In genomic region chr18:48902023-48902855, GRCh38 we compare ENCODE assay signal across 1 cellular context.
TF ChIP-seq lines count a peak whose summit lies in the region.

No MANE protein-coding gene starts in this region.

TF ChIP-seq in HEK293, 187 proteins besides CTCF, POLR2A, EP300 and RAD21 (continued from another document and continues in another):
- peak; percentile 90 for TF ChIP-seq KLF16 (tag by site-specific recombination; IDR thresholded peaks at IDR 0.05)
- TF ChIP-seq ZNF112 (tag by site-specific recombination; IDR thresholded peaks at IDR 0.05) = peak; percentile 35; the same call in 1 of the 2 replicates
- TF ChIP-seq ZBTB8A (tag by site-specific recombination; IDR thresholded peaks at IDR 0.05) = peak; percentile 99
- no peak for TF ChIP-seq REPIN1 (tag by site-specific recombination; IDR thresholded peaks at IDR 0.05; ENCODE audit: low read depth)
- TF ChIP-seq, protein P1, sequence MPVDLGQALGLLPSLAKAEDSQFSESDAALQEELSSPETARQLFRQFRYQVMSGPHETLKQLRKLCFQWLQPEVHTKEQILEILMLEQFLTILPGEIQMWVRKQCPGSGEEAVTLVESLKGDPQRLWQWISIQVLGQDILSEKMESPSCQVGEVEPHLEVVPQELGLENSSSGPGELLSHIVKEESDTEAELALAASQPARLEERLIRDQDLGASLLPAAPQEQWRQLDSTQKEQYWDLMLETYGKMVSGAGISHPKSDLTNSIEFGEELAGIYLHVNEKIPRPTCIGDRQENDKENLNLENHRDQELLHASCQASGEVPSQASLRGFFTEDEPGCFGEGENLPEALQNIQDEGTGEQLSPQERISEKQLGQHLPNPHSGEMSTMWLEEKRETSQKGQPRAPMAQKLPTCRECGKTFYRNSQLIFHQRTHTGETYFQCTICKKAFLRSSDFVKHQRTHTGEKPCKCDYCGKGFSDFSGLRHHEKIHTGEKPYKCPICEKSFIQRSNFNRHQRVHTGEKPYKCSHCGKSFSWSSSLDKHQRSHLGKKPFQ (tag by site-specific recombination; IDR thresholded peaks at IDR 0.05) = no peak
- no peak for TF ChIP-seq REST (tag by site-specific recombination; IDR thresholded peaks at IDR 0.05)
- TF ChIP-seq ZFHX2 (tag by site-specific recombination; conservative IDR thresholded peaks at IDR 0.05) = peak; percentile 92
- TF ChIP-seq ZSCAN16 (tag by site-specific recombination; IDR thresholded peaks at IDR 0.05) = no peak
- TF ChIP-seq ZEB2 (tag by site-specific recombination; IDR thresholded peaks at IDR 0.05) = peak; percentile 94
- peak; percentile 24; the same call in 1 of the 2 replicates for TF ChIP-seq PRDM1 (tag by site-specific recombination; IDR thresholded peaks at IDR 0.05)
- TF ChIP-seq MEIS1 (CRISPR knock-in tag; IDR thresholded peaks at IDR 0.05; ENCODE audit: borderline replicate concordance) = no peak
- peak; percentile 95 for TF ChIP-seq ZNF184 (tag by site-specific recombination; IDR thresholded peaks at IDR 0.05)
- peak; percentile 84 for TF ChIP-seq IKZF3 (tag by site-specific recombination; IDR thresholded peaks at IDR 0.05)
- peak; percentile 92; the same call in 1 of the 2 replicates for TF ChIP-seq ZSCAN30 (tag by site-specific recombination; IDR thresholded peaks at IDR 0.05)
- no peak for TF ChIP-seq HOXD13 (CRISPR knock-in tag; IDR thresholded peaks at IDR 0.05; ENCODE audit: borderline replicate concordance)
- peak; percentile 78 for TF ChIP-seq EGR2 (tag by site-specific recombination; IDR thresholded peaks at IDR 0.05; ENCODE audit: low read depth)
- TF ChIP-seq ZNF423 (tag by site-specific recombination; IDR thresholded peaks at IDR 0.05) = 0 out of 2 replicates have a peak, but pooled peaks have one; percentile 24
- TF ChIP-seq PRDM10 (tag by site-specific recombination; IDR thresholded peaks at IDR 0.05) = peak; percentile 39; the same call in 1 of the 2 replicates
- no peak for TF ChIP-seq RBAK (tag by site-specific recombination; IDR thresholded peaks at IDR 0.05)
- peak; percentile 35; the same call in 1 of the 2 replicates for TF ChIP-seq ZNF596 (tag by site-specific recombination; IDR thresholded peaks at IDR 0.05)
- TF ChIP-seq, protein P2, sequence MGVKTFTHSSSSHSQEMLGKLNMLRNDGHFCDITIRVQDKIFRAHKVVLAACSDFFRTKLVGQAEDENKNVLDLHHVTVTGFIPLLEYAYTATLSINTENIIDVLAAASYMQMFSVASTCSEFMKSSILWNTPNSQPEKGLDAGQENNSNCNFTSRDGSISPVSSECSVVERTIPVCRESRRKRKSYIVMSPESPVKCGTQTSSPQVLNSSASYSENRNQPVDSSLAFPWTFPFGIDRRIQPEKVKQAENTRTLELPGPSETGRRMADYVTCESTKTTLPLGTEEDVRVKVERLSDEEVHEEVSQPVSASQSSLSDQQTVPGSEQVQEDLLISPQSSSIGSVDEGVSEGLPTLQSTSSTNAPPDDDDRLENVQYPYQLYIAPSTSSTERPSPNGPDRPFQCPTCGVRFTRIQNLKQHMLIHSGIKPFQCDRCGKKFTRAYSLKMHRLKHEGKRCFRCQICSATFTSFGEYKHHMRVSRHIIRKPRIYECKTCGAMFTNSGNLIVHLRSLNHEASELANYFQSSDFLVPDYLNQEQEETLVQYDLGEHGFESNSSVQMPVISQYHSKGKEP (tag by site-specific recombination; IDR thresholded peaks at IDR 0.05) = peak; percentile 82
- 0 out of 2 replicates have a peak, but pooled peaks have one; percentile 63 for TF ChIP-seq ZNF549 (tag by site-specific recombination; IDR thresholded peaks at IDR 0.05)
- no peak for TF ChIP-seq ZBTB49 (tag by site-specific recombination; IDR thresholded peaks at IDR 0.05; ENCODE audit: low read depth)
- TF ChIP-seq TRIM28 (IDR thresholded peaks at IDR 0.05; ENCODE audit: borderline replicate concordance, low read length) = no peak
- TF ChIP-seq ZNF571 (tag by site-specific recombination; IDR thresholded peaks at IDR 0.05) = no peak
- no peak for TF ChIP-seq ZNF354C (tag by site-specific recombination; IDR thresholded peaks at IDR 0.05; ENCODE audit: borderline replicate concordance, low read depth)
- peak; percentile 77 for TF ChIP-seq ZIC2 (tag by site-specific recombination; IDR thresholded peaks at IDR 0.05)
- TF ChIP-seq, protein P3, sequence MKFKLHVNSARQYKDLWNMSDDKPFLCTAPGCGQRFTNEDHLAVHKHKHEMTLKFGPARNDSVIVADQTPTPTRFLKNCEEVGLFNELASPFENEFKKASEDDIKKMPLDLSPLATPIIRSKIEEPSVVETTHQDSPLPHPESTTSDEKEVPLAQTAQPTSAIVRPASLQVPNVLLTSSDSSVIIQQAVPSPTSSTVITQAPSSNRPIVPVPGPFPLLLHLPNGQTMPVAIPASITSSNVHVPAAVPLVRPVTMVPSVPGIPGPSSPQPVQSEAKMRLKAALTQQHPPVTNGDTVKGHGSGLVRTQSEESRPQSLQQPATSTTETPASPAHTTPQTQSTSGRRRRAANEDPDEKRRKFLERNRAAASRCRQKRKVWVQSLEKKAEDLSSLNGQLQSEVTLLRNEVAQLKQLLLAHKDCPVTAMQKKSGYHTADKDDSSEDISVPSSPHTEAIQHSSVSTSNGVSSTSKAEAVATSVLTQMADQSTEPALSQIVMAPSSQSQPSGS (tag by site-specific recombination; IDR thresholded peaks at IDR 0.05; ENCODE audit: low read depth) = no peak
- peak; percentile 47; the same call in 1 of the 2 replicates for TF ChIP-seq INSM2 (tag by site-specific recombination; IDR thresholded peaks at IDR 0.05)
- TF ChIP-seq ZNF394 (tag by site-specific recombination; IDR thresholded peaks at IDR 0.05; ENCODE audit: borderline replicate concordance) = peak; percentile 65; the same call in 1 of the 2 replicates
- TF ChIP-seq GLIS1 (tag by site-specific recombination; IDR thresholded peaks at IDR 0.05) = peak; percentile 95
- peak; percentile 100 for TF ChIP-seq ZNF335 (tag by site-specific recombination; conservative IDR thresholded peaks at IDR 0.05)
- TF ChIP-seq, protein P4, sequence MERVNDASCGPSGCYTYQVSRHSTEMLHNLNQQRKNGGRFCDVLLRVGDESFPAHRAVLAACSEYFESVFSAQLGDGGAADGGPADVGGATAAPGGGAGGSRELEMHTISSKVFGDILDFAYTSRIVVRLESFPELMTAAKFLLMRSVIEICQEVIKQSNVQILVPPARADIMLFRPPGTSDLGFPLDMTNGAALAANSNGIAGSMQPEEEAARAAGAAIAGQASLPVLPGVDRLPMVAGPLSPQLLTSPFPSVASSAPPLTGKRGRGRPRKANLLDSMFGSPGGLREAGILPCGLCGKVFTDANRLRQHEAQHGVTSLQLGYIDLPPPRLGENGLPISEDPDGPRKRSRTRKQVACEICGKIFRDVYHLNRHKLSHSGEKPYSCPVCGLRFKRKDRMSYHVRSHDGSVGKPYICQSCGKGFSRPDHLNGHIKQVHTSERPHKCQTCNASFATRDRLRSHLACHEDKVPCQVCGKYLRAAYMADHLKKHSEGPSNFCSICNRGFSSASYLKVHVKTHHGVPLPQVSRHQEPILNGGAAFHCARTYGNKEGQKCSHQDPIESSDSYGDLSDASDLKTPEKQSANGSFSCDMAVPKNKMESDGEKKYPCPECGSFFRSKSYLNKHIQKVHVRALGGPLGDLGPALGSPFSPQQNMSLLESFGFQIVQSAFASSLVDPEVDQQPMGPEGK (tag by site-specific recombination; IDR thresholded peaks at IDR 0.05) = peak; percentile 99
- peak; percentile 25; the same call in 1 of the 2 replicates for TF ChIP-seq ZBTB21 (tag by site-specific recombination; IDR thresholded peaks at IDR 0.05)
- peak; percentile 48; the same call in 1 of the 2 replicates for TF ChIP-seq ZNF10 (tag by site-specific recombination; IDR thresholded peaks at IDR 0.05)
- TF ChIP-seq ZBTB10 (tag by site-specific recombination; IDR thresholded peaks at IDR 0.05) = peak; percentile 93
- TF ChIP-seq ZBTB1 (tag by site-specific recombination; IDR thresholded peaks at IDR 0.05) = peak; percentile 64; the same call in 1 of the 2 replicates
- peak; percentile 95 for TF ChIP-seq SP7 (tag by site-specific recombination; IDR thresholded peaks at IDR 0.05)
